9 cellular contexts compared by ENCODE assay signal in genomic region chrX:13598877-13599276, GRCh38. TPM values are rescaled to one million over a fixed set of nuclear protein-coding genes. Genes with fewer than 3 reads are reported as not detected.
DNase-seq lines count a peak whose midpoint lies in the region; ATAC-seq, FAIRE-seq and TF ChIP-seq lines count a peak whose summit lies in the region.
"Had no signal": no experiment of that assay in that cellular context is flagged by ENCODE, and none has a peak within 500 bp of the region (broad histone marks: within the 10 kb centered on the region; RNA-seq: fewer than 3 reads in every experiment).

No MANE protein-coding gene starts in this region.

- FAIRE-seq in HTR-8/SVneo (lab: Jason Lieb, UNC): no peak

- H3K4me1 Mint-ChIP-seq in T-cell: no peaks in the 10 kb centered on the region

- peaks cover 2 to 50% of the 10 kb centered on the region in 2 donors for H3K27me3 Mint-ChIP-seq in T-cell

- no peak overlapping the region for H3K27ac Mint-ChIP-seq in T-cell

- no peaks in the 10 kb centered on the region for H3K36me3 Mint-ChIP-seq in T-cell

- no peaks in the 10 kb centered on the region for H3K9me3 Mint-ChIP-seq in T-cell

- in situ Hi-C loops in astrocyte of the spinal cord (cut with HindIII; ENCODE audit: low sequenced_read_pairs): no loop called here

- ATAC-seq in left lobe of liver: peak; percentile 64
- ATAC-seq in GM21528 (IDR thresholded peaks at IDR 0.05; ENCODE audit: low FRiP score, unreplicated experiment): no peak
- no peak for ATAC-seq in T-cell (replicated peaks in 1 of 4)

- CTCF ChIA-PET in T-cell (lab: Charles Lee): no interaction called here

- peak; percentile 25 for DNase-seq in D341Med (ENCODE audit: low spot score)
- peak; percentile 9 for DNase-seq in HTR-8/SVneo (ENCODE audit: insufficient read length, low spot score)
- DNase-seq in astrocyte of the spinal cord (ENCODE audit: low read depth, low spot score): no peak
- DNase-seq in left lobe of liver (ENCODE audit: low spot score): no peak
- no peak for DNase-seq in glomerular visceral epithelial cell (ENCODE audit: extremely low spot score)
- DNase-seq in T-cell: no peak
- no peak for DNase-seq in HuH-7.5 (ENCODE audit: low spot score)
- DNase-seq: activated naive CD4-positive, alpha-beta T cell had no signal

- no peak overlapping the region for H3K4me3 Mint-ChIP-seq in T-cell

- TF ChIP-seq CTCF in astrocyte of the spinal cord (IDR thresholded peaks at IDR 0.05; ENCODE audit: low read depth, low read length): peak; percentile 40

- POLR2A ChIA-PET in T-cell (lab: Charles Lee): no interaction called here

- H3K4me3 ChIP-seq in astrocyte of the spinal cord (ENCODE audit: low read depth, low read length): no peak overlapping the region

RNA-seq across cellular contexts. Expression of gene EGFL6, which starts 29.5 kb away (rescaled TPM):
- total RNA-seq in left lobe of liver (not detected), T-cell (under 1 TPM in 2 of 5 donors, not detected in 3; 0.09 to 0.26 TPM)

RNA-seq across cellular contexts. Expression of gene TCEANC, which starts 54.1 kb away (rescaled TPM):
- 6.8 TPM for total RNA-seq in left lobe of liver
- 10 to 100 TPM in 1 of 5 donors, 1 to 10 TPM in 4; 8.0 to 12.8 (median 9.5) TPM for total RNA-seq in T-cell

Comparison
In these comparisons a context has a peak if more than half of its experiments do, and no peak if none do; other contexts are left out.
1. DNase-seq: peak in D341Med (single experiment) and HTR-8/SVneo (single experiment); none in astrocyte of the spinal cord (single experiment), left lobe of liver (single experiment), glomerular visceral epithelial cell (single experiment), T-cell (0 of 34) and HuH-7.5 (single experiment).